In the genomic region with DNA sequence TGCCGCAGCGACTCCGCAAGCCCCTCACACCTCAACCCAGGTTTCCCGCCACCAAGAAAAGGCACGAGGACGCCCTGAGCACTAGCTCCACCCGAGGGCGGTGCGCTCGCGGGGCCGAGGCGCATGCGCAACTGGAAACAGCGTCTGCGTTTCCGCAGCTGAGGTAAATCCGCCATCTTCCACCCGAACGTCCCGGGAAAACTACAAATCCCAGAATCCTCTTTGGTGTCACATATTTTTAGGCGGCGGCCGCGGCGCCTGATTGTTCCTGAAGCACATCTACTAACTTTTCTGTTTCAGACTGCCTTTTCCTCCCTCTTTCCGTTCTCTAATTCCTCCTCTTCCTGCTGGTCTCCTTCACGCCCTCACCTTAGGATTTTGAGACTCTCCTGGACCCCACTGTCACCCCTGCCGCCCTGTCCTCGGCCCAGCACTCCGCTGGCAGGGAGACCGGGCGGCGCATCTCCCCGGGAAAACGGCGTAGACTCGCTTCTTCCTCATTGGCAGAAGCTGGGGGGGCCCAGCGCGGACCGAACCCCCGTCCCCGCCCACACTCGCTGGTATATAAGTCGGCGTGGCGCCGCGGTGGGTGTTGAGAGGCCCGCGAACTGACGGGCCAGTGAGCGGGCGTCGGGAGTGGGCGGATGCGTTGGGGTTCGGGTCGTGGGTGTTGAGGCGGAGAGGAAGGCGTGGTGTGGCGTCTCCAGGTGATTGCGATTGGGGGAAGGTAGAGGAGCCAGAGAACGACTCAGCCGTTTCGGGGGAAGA, we compare ENCODE assay signal across 1 cellular context.
A peak's percentile ranks its signal among the peaks of the same experiment; 100 is the strongest.
TF ChIP-seq lines count a peak whose summit lies in the region.

A gene with protein sequence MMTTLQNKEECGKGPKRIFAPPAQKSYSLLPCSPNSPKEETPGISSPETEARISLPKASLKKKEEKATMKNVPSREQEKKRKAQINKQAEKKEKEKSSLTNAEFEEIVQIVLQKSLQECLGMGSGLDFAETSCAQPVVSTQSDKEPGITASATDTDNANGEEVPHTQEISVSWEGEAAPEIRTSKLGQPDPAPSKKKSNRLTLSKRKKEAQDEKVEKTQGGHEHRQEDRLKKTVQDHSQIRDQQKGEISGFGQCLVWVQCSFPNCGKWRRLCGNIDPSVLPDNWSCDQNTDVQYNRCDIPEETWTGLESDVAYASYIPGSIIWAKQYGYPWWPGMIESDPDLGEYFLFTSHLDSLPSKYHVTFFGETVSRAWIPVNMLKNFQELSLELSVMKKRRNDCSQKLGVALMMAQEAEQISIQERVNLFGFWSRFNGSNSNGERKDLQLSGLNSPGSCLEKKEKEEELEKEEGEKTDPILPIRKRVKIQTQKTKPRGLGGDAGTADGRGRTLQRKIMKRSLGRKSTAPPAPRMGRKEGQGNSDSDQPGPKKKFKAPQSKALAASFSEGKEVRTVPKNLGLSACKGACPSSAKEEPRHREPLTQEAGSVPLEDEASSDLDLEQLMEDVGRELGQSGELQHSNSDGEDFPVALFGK (minus strand): TSS at position 505 of the 768 bp plus-strand sequence. CDS start 8,054 bp downstream, outside the sequence.

TF ChIP-seq in HepG2, 621 proteins besides CTCF, POLR2A, EP300 and RAD21 (continued from another document and continues in another):
- TF ChIP-seq ZKSCAN8 (CRISPR knock-in tag; IDR thresholded peaks at IDR 0.05; ENCODE audit: borderline replicate concordance) (no peak), MED13 (CRISPR knock-in tag; IDR thresholded peaks at IDR 0.05) (peak; percentile 74), JUND (CRISPR knock-in tag; IDR thresholded peaks at IDR 0.05) (no peak; the same call in 1 of the 2 replicates), ZNF441 (CRISPR knock-in tag; IDR thresholded peaks at IDR 0.05; ENCODE audit: borderline replicate concordance) (peak; percentile 27; the same call in 1 of the 2 replicates), NCOA2 (CRISPR knock-in tag; IDR thresholded peaks at IDR 0.05) (peak; percentile 7), TBX2 (CRISPR knock-in tag; IDR thresholded peaks at IDR 0.05; ENCODE audit: borderline replicate concordance) (0 out of 2 replicates have a peak, but pooled peaks have one; percentile 45), ZNF761 (CRISPR knock-in tag; conservative IDR thresholded peaks at IDR 0.05) (peak; percentile 82; the same call in 1 of the 2 replicates), HHEX (CRISPR knock-in tag; IDR thresholded peaks at IDR 0.05) (no peak), ZFP62 (CRISPR knock-in tag; IDR thresholded peaks at IDR 0.05) (no peak), ZIK1 (CRISPR knock-in tag; IDR thresholded peaks at IDR 0.05; ENCODE audit: borderline replicate concordance, low read depth) (no peak; the same call in 1 of the 2 replicates), ATF1 (CRISPR knock-in tag; IDR thresholded peaks at IDR 0.05) (peak; percentile 79), SRSF4 (IDR thresholded peaks at IDR 0.05; ENCODE audit: low read depth, low read length, poor library complexity, severe bottlenecking) (no peak), HES4 (CRISPR knock-in tag; IDR thresholded peaks at IDR 0.05; ENCODE audit: borderline replicate concordance) (peak; percentile 67; the same call in 1 of the 2 replicates), KLF11 (CRISPR knock-in tag; IDR thresholded peaks at IDR 0.05) (peak; percentile 75), TOE1 (CRISPR knock-in tag; IDR thresholded peaks at IDR 0.05) (0 out of 2 replicates have a peak, but pooled peaks have one; percentile 47), ZSCAN21 (CRISPR knock-in tag; IDR thresholded peaks at IDR 0.05; ENCODE audit: borderline replicate concordance) (no peak; the same call in 1 of the 2 replicates), TMF1 (CRISPR knock-in tag; IDR thresholded peaks at IDR 0.05; ENCODE audit: low read depth) (peak; percentile 94), NR2F6 (IDR thresholded peaks at IDR 0.05) (no peak), NR2F6 (CRISPR knock-in tag; IDR thresholded peaks at IDR 0.05) (peak; percentile 61; the same call in 1 of the 2 replicates), RFX3 (CRISPR knock-in tag; IDR thresholded peaks at IDR 0.05) (no peak), ZNF33A (CRISPR knock-in tag; IDR thresholded peaks at IDR 0.05; ENCODE audit: borderline replicate concordance) (0 out of 2 replicates have a peak, but pooled peaks have one; percentile 39), BORCS8-MEF2B (CRISPR knock-in tag; IDR thresholded peaks at IDR 0.05) (peak; percentile 96), ZNF75D (CRISPR knock-in tag; IDR thresholded peaks at IDR 0.05; ENCODE audit: borderline replicate concordance) (peak; percentile 89; the same call in 1 of the 2 replicates), ZNF501 (CRISPR knock-in tag; IDR thresholded peaks at IDR 0.05) (peak; percentile 96), REPIN1 (CRISPR knock-in tag; IDR thresholded peaks at IDR 0.05; ENCODE audit: borderline replicate concordance, low read depth) (peak; percentile 74), SIN3A (IDR thresholded peaks at IDR 0.05; ENCODE audit: borderline replicate concordance, low read depth, low read length) (peak; percentile 76; the same call in 1 of the 2 replicates), RXRB (CRISPR knock-in tag; IDR thresholded peaks at IDR 0.05; ENCODE audit: borderline replicate concordance) (no peak), KMT2A (CRISPR knock-in tag; IDR thresholded peaks at IDR 0.05) (no peak; the same call in 1 of the 2 replicates), AHR (CRISPR knock-in tag; IDR thresholded peaks at IDR 0.05) (no peak), MED8 (CRISPR knock-in tag; IDR thresholded peaks at IDR 0.05; ENCODE audit: insufficient replicate concordance) (peak; percentile 15), CCDC6 (CRISPR knock-in tag; IDR thresholded peaks at IDR 0.05) (peak; percentile 67; the same call in 1 of the 2 replicates), RARA (CRISPR knock-in tag; IDR thresholded peaks at IDR 0.05) (peak; percentile 38; the same call in 1 of the 2 replicates), ZNF34 (CRISPR knock-in tag; IDR thresholded peaks at IDR 0.05; ENCODE audit: borderline replicate concordance) (no peak), KLF13 (CRISPR knock-in tag; IDR thresholded peaks at IDR 0.05) (0 out of 2 replicates have a peak, but pooled peaks have one; percentile 65)
- TF ChIP-seq, protein P1, sequence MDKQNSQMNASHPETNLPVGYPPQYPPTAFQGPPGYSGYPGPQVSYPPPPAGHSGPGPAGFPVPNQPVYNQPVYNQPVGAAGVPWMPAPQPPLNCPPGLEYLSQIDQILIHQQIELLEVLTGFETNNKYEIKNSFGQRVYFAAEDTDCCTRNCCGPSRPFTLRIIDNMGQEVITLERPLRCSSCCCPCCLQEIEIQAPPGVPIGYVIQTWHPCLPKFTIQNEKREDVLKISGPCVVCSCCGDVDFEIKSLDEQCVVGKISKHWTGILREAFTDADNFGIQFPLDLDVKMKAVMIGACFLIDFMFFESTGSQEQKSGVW (CRISPR knock-in tag; IDR thresholded peaks at IDR 0.05; ENCODE audit: borderline replicate concordance) = 0 out of 2 replicates have a peak, but pooled peaks have one; percentile 9
- TF ChIP-seq, protein P2, sequence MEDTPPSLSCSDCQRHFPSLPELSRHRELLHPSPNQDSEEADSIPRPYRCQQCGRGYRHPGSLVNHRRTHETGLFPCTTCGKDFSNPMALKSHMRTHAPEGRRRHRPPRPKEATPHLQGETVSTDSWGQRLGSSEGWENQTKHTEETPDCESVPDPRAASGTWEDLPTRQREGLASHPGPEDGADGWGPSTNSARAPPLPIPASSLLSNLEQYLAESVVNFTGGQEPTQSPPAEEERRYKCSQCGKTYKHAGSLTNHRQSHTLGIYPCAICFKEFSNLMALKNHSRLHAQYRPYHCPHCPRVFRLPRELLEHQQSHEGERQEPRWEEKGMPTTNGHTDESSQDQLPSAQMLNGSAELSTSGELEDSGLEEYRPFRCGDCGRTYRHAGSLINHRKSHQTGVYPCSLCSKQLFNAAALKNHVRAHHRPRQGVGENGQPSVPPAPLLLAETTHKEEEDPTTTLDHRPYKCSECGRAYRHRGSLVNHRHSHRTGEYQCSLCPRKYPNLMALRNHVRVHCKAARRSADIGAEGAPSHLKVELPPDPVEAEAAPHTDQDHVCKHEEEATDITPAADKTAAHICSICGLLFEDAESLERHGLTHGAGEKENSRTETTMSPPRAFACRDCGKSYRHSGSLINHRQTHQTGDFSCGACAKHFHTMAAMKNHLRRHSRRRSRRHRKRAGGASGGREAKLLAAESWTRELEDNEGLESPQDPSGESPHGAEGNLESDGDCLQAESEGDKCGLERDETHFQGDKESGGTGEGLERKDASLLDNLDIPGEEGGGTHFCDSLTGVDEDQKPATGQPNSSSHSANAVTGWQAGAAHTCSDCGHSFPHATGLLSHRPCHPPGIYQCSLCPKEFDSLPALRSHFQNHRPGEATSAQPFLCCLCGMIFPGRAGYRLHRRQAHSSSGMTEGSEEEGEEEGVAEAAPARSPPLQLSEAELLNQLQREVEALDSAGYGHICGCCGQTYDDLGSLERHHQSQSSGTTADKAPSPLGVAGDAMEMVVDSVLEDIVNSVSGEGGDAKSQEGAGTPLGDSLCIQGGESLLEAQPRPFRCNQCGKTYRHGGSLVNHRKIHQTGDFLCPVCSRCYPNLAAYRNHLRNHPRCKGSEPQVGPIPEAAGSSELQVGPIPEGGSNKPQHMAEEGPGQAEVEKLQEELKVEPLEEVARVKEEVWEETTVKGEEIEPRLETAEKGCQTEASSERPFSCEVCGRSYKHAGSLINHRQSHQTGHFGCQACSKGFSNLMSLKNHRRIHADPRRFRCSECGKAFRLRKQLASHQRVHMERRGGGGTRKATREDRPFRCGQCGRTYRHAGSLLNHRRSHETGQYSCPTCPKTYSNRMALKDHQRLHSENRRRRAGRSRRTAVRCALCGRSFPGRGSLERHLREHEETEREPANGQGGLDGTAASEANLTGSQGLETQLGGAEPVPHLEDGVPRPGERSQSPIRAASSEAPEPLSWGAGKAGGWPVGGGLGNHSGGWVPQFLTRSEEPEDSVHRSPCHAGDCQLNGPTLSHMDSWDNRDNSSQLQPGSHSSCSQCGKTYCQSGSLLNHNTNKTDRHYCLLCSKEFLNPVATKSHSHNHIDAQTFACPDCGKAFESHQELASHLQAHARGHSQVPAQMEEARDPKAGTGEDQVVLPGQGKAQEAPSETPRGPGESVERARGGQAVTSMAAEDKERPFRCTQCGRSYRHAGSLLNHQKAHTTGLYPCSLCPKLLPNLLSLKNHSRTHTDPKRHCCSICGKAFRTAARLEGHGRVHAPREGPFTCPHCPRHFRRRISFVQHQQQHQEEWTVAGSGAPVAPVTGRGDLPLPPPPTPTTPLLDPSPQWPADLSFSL (CRISPR knock-in tag; IDR thresholded peaks at IDR 0.05) = peak; percentile 52; the same call in 1 of the 2 replicates
- TF ChIP-seq, protein P3, sequence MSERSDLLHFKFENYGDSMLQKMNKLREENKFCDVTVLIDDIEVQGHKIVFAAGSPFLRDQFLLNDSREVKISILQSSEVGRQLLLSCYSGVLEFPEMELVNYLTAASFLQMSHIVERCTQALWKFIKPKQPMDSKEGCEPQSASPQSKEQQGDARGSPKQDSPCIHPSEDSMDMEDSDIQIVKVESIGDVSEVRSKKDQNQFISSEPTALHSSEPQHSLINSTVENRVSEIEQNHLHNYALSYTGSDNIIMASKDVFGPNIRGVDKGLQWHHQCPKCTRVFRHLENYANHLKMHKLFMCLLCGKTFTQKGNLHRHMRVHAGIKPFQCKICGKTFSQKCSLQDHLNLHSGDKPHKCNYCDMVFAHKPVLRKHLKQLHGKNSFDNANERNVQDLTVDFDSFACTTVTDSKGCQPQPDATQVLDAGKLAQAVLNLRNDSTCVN (CRISPR knock-in tag; IDR thresholded peaks at IDR 0.05; ENCODE audit: borderline replicate concordance) = peak; percentile 78
- TF ChIP-seq, protein P4, sequence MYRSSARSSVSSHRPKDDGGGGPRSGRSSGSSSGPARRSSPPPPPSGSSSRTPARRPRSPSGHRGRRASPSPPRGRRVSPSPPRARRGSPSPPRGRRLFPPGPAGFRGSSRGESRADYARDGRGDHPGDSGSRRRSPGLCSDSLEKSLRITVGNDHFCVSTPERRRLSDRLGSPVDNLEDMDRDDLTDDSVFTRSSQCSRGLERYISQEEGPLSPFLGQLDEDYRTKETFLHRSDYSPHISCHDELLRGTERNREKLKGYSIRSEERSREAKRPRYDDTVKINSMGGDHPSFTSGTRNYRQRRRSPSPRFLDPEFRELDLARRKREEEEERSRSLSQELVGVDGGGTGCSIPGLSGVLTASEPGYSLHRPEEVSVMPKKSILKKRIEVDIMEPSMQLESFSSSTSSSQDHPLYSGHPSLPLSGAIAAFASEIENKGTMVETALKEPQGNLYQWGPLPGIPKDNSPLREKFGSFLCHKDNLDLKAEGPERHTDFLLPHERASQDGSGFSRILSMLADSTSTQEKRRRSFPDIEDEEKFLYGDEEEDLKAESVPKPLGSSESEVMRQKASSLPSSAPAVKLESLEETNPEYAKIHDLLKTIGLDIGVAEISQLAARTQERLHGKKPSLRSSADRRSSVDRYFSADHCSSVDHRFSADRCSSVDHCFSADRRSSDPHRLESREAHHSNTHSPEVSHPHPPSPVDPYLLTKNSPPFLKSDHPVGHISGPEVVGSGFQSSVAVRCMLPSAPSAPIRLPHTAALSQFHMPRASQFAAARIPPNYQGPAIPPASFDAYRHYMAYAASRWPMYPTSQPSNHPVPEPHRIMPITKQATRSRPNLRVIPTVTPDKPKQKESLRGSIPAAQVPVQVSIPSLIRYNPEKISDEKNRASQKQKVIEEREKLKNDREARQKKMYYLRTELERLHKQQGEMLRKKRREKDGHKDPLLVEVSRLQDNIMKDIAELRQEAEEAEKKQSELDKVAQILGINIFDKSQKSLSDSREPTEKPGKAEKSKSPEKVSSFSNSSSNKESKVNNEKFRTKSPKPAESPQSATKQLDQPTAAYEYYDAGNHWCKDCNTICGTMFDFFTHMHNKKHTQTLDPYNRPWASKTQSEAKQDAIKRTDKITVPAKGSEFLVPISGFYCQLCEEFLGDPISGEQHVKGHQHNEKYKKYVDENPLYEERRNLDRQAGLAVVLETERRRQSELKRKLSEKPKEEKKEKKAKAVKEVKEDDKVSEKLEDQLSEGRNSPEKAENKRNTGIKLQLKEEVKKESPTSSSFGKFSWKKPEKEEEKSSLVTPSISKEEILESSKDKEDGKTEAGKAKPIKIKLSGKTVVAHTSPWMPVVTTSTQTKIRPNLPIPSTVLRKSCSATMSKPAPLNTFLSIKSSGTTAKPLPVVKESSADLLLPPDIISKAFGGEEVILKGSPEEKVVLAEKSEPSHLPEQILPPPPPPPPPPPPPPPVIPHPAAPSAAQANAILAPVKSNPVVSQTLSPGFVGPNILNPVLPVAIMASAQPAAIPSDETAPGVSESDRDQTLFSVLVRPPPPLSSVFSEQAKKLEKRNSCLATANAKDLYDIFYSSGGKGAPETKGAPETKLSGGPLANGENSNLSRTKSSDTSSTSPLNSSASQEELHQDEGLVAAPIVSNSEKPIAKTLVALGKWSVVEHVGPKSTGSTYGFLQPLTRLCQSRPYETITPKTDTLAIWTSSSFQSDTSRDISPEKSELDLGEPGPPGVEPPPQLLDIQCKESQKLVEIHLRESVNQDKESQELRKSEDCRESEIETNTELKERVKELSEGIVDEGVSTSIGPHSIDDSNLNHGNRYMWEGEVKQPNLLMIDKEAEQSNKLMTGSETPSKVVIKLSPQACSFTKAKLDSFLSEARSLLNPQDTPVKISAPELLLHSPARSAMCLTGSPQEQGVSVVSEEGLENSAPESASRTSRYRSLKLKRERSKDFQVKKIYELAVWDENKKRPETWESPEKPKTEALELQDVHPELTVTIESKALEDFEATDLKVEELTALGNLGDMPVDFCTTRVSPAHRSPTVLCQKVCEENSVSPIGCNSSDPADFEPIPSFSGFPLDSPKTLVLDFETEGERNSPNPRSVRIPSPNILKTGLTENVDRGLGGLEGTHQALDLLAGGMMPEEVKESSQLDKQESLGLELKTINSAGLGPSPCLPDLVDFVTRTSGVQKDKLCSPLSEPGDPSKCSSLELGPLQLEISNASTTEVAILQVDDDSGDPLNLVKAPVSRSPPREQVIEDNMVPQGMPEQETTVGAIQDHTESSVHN (CRISPR knock-in tag; IDR thresholded peaks at IDR 0.05) = peak; percentile 49; the same call in 1 of the 2 replicates
- TF ChIP-seq, protein P5, sequence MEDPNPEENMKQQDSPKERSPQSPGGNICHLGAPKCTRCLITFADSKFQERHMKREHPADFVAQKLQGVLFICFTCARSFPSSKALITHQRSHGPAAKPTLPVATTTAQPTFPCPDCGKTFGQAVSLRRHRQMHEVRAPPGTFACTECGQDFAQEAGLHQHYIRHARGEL (CRISPR knock-in tag; IDR thresholded peaks at IDR 0.05) = peak; percentile 41; the same call in 1 of the 2 replicates
